8 cellular contexts compared by ENCODE assay signal in genomic region chr19:13953021-13953531, GRCh38. TPM values are rescaled to one million over a fixed set of nuclear protein-coding genes. Genes with fewer than 3 reads are reported as not detected.
DNase-seq lines count a peak whose midpoint lies in the region; ATAC-seq, FAIRE-seq and TF ChIP-seq lines count a peak whose summit lies in the region.

No MANE protein-coding gene starts in this region.

- TF ChIP-seq CTCF in HCT116 (IDR thresholded peaks at IDR 0.05 in 2 of 3, conservative IDR thresholded peaks at IDR 0.05 in 1 of 3; ENCODE audit: borderline replicate concordance in 1 of 3, insufficient read depth in 1 of 3, low read depth in 2 of 3, low read length in 2 of 3): no peak
- no peak for TF ChIP-seq CTCF in gastroesophageal sphincter (IDR thresholded peaks at IDR 0.05)
- no peak for TF ChIP-seq CTCF in ovary (IDR thresholded peaks at IDR 0.05)

- CTCF ChIA-PET in HCT116 (lab: Charles Lee): interaction anchor here (1.3 kb wide), 1 partner anchor 106 kb away, joined by 3 read pairs; no protein-coding TSS in a partner anchor

- no TSS peak for BruUV-seq in HCT116 (replicated peaks; lab: Mats Ljungman, UMichigan)

- intact Hi-C loops in HCT116 (cut with micrococcal nuclease) (loop anchor here (2.0 kb wide), 1 partner anchor 52 kb away; no protein-coding TSS in a partner anchor), ovary (cut with DNase I) (loop anchor here in 2 of 4 donors (5.0 kb wide), 2 partner anchors 54 to 956 kb away; partner anchors contain the start of genes NFIX (in 1 of the 2) and RFX1 (in 1 of the 2))

- peaks cover 19% of the 10 kb centered on the region for H3K79me2 ChIP-seq in ACC112 (ENCODE audit: control insufficient read depth, insufficient read depth, low read length, unreplicated experiment)
- peaks cover 21% of the 10 kb centered on the region for H3K79me2 ChIP-seq in HCT116 (ENCODE audit: insufficient read depth, low read length)

- no peak for TF ChIP-seq POLR2A in HCT116 (IDR thresholded peaks at IDR 0.05; ENCODE audit: borderline replicate concordance, extremely low read depth, insufficient read depth, insufficient read length)
- no peak for TF ChIP-seq POLR2A in gastroesophageal sphincter (IDR thresholded peaks at IDR 0.05)
- TF ChIP-seq POLR2A in ovary (IDR thresholded peaks at IDR 0.05): no peak

- POLR2A ChIA-PET in HCT116 (lab: Charles Lee): interaction anchor here (1.3 to 1.7 kb wide), 2 partner anchors 19 to 79 kb away, joined by 3 to 4 read pairs; partner anchors contain the start of gene IL27RA

- no peak for FAIRE-seq in GM19239 (lab: Jason Lieb, UNC)

- H3K4me2 ChIP-seq in HCT116 (ENCODE audit: low read length): peak overlapping the region; percentile 97

- no peaks in the 10 kb centered on the region for H3K9me2 ChIP-seq in HCT116 (ENCODE audit: insufficient read depth)

- H3K4me1 ChIP-seq in ACC112 (ENCODE audit: control insufficient read depth, insufficient read depth, low read length, unreplicated experiment) (no peaks in the 10 kb centered on the region), HCT116 (ENCODE audit: control insufficient read depth in 1 of 2, insufficient read depth in 2 of 2, low read length in 2 of 2) (peaks cover 7 to 18% of the 10 kb centered on the region in 2 experiments), gastroesophageal sphincter (peaks cover 0 to 27% (median 13%) of the 10 kb centered on the region in 3 donors), ovary (ENCODE audit: insufficient read depth) (peaks cover 4% of the 10 kb centered on the region)

- ATAC-seq in HCT116 (peak; percentile 31), gastroesophageal sphincter (no peak), HG03439 (IDR thresholded peaks at IDR 0.05; ENCODE audit: unreplicated experiment) (no peak)

- H3K9me3 ChIP-seq in HCT116 (ENCODE audit: control insufficient read depth in 1 of 2, insufficient read depth in 1 of 2, low read depth in 1 of 2, low read length in 2 of 2) (no peaks in the 10 kb centered on the region), gastroesophageal sphincter (no peaks in the 10 kb centered on the region), ovary (no peaks in the 10 kb centered on the region)

- peak overlapping the region; percentile 96 for H3K4me3 ChIP-seq in ACC112 (ENCODE audit: low read depth, low read length)
- peak overlapping the region; percentile 91 to 92 for H3K4me3 ChIP-seq in HCT116 (replicated peaks in 1 of 2; ENCODE audit: low read depth in 1 of 2, low read length in 2 of 2)
- peak overlapping the region; percentile 54 to 95 for H3K4me3 ChIP-seq in gastroesophageal sphincter
- H3K4me3 ChIP-seq in ovary: peak overlapping the region; percentile 90

- RAD21 ChIA-PET in HCT116 (lab: Charles Lee; ENCODE audit: low non-redundant PET in 1 of 2, low total read pairs in 2 of 2, uncharacterized antibody in 2 of 2, unreplicated experiment in 2 of 2): interaction anchor here in 1 of 2 experiments (0.6 kb wide), 2 partner anchors 35 to 80 kb away, joined by 3 read pairs; no protein-coding TSS in a partner anchor

- no peaks in the 10 kb centered on the region for H3K36me3 ChIP-seq in ACC112 (ENCODE audit: insufficient read depth, low read length)
- H3K36me3 ChIP-seq in HCT116 (ENCODE audit: control insufficient read depth in 1 of 2, insufficient read depth in 2 of 2, low read length in 2 of 2): peaks cover 7 to 21% of the 10 kb centered on the region in 2 experiments; a peak in 3 of 4 replicates
- peaks cover 0 to 41% of the 10 kb centered on the region in 2 donors for H3K36me3 ChIP-seq in gastroesophageal sphincter
- no peaks in the 10 kb centered on the region for H3K36me3 ChIP-seq in ovary

- no peaks in the 10 kb centered on the region for H4K20me1 ChIP-seq in HCT116 (ENCODE audit: insufficient read depth)

- TF ChIP-seq EP300 in gastroesophageal sphincter (IDR thresholded peaks at IDR 0.05) (no peak), ovary (IDR thresholded peaks at IDR 0.05) (no peak)

- H2AFZ ChIP-seq in ACC112 (ENCODE audit: low read length, unreplicated experiment) (no peak overlapping the region), HCT116 (ENCODE audit: low read depth, low read length, poor library complexity, severe bottlenecking) (no peak overlapping the region)

- H3K27me3 ChIP-seq in ACC112 (ENCODE audit: insufficient read depth, low read length) (no peaks in the 10 kb centered on the region), HCT116 (ENCODE audit: insufficient read depth, low read length) (no peaks in the 10 kb centered on the region), gastroesophageal sphincter (no peaks in the 10 kb centered on the region), ovary (no peaks in the 10 kb centered on the region)

- WGBS in gastroesophageal sphincter (ENCODE audit: low coverage in 1 of 2), 2 donors: 0% methylated on average over 3 of the region's 10 CpGs; no CpG with 5 or more reads in 1 of the 2 donors
- 1 to 5% (median 4%) methylated on average over 7 to 10 of the region's 10 CpGs for WGBS in ovary, 3 donors

- H3K27ac ChIP-seq in ACC112 (ENCODE audit: low read depth, low read length) (no peak overlapping the region), HCT116 (ENCODE audit: low read depth, low read length) (peak overlapping the region; percentile 67), gastroesophageal sphincter (peak overlapping the region in 3 of 4 donors; percentile 84 to 92 (median 84)), ovary (no peak overlapping the region)

- DNase-seq in HCT116 (ENCODE audit: low read depth, low spot score): no peak
- DNase-seq in activated T-cell treated with anti-CD3 and anti-CD28 coated beads, Interleukin-2, amount 50 U/mL, for 48 hours: peak; percentile 34 to 39
- peak in 2 of 5 donors; percentile 50 to 52 for DNase-seq in ovary
- no peak for DNase-seq in NCI-H2196 treated with DMSO at 0.1 percent for 48 hours (lab: John Stamatoyannopoulos, UW; ENCODE audit: unreplicated experiment)
- no peak for DNase-seq in GM19239 (ENCODE audit: insufficient read length, low spot score)

- no peak; the same call in 1 of the 2 replicates for TF ChIP-seq RAD21 in HCT116 (IDR thresholded peaks at IDR 0.05; ENCODE audit: low read depth)

- peak overlapping the region; percentile 82 for H3K9ac ChIP-seq in HCT116 (ENCODE audit: low read length)

TF ChIP-seq in HCT116, 20 proteins besides CTCF, POLR2A, EP300 and RAD21 (continues in another document):
- no peak for TF ChIP-seq EGR1 (IDR thresholded peaks at IDR 0.05; ENCODE audit: low read depth)
- TF ChIP-seq, protein P1, sequence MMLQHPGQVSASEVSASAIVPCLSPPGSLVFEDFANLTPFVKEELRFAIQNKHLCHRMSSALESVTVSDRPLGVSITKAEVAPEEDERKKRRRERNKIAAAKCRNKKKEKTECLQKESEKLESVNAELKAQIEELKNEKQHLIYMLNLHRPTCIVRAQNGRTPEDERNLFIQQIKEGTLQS (IDR thresholded peaks at IDR 0.05): no peak
- TF ChIP-seq SRF (IDR thresholded peaks at IDR 0.05; ENCODE audit: low read depth): no peak
- no peak for TF ChIP-seq ZBTB33 (IDR thresholded peaks at IDR 0.05; ENCODE audit: extremely low read depth, insufficient replicate concordance, low read length)
- TF ChIP-seq TCF7L2 (IDR thresholded peaks at IDR 0.05; ENCODE audit: borderline replicate concordance, extremely low read depth, insufficient read depth, insufficient read length): no peak
- no peak for TF ChIP-seq MAX (IDR thresholded peaks at IDR 0.05)
- no peak for TF ChIP-seq SP1 (IDR thresholded peaks at IDR 0.05; ENCODE audit: low read depth)
- TF ChIP-seq EZH2 (IDR thresholded peaks at IDR 0.05): no peak
- no peak for TF ChIP-seq SIN3A (IDR thresholded peaks at IDR 0.05; ENCODE audit: low read depth)
- TF ChIP-seq CBX3 (IDR thresholded peaks at IDR 0.05; ENCODE audit: low read depth): no peak
- TF ChIP-seq ZNF274 (IDR thresholded peaks at IDR 0.05; ENCODE audit: low read depth, low read length): no peak
- TF ChIP-seq JUND (IDR thresholded peaks at IDR 0.05): no peak

RNA-seq across cellular contexts. Expression of gene DCAF15, which starts 0.8 kb away (rescaled TPM):
- total RNA-seq in HCT116 (2021; ENCODE audit: unreplicated experiment): 46.2 TPM
- polyA plus RNA-seq in HCT116 (2012): 54.9 and 57.5 TPM in 2 replicates
- total RNA-seq in gastroesophageal sphincter: 10 to 100 TPM in 2 of 4 donors, 1 to 10 TPM in 2; 5.3 to 20.8 (median 14.5) TPM
- total RNA-seq in ovary: 10 to 100 TPM; 11.1 to 28.0 (median 23.4) TPM
- polyA plus RNA-seq in ovary: 10 to 100 TPM in 1 of 2 donors, 1 to 10 TPM in 1; 5.0 to 29.1 TPM

RNA-seq across cellular contexts. Expression of gene PODNL1, which starts 14.9 kb away (rescaled TPM):
- total RNA-seq in HCT116 (2021; ENCODE audit: unreplicated experiment) (0.71 TPM), gastroesophageal sphincter (under 1 TPM in 2 of 4 donors, not detected in 2; 0.62 to 0.67 TPM), ovary (1 to 10 TPM in 5 of 7 donors, under 1 TPM in 2; 0.48 to 3.8 (median 1.4) TPM)
- polyA plus RNA-seq in HCT116 (2012): 0.61 and 0.98 TPM in 2 replicates
- 1 to 10 TPM in 1 of 2 donors, under 1 TPM in 1; 0.63 to 3.7 TPM for polyA plus RNA-seq in ovary

RNA-seq across cellular contexts. Expression of gene CC2D1A, which starts 47.1 kb away (rescaled TPM):
- 51.5 TPM for total RNA-seq in HCT116 (2021; ENCODE audit: unreplicated experiment)
- polyA plus RNA-seq in HCT116 (2012): 37.9 and 39.1 TPM in 2 replicates
- total RNA-seq in gastroesophageal sphincter: 10 to 100 TPM; 15.6 to 36.8 (median 22.4) TPM
- total RNA-seq in ovary: 10 to 100 TPM; 21.0 to 38.1 (median 29.7) TPM
- polyA plus RNA-seq in ovary: 10 to 100 TPM; 13.1 to 24.1 TPM

RNA-seq across cellular contexts. Expression of gene BRME1, which starts 47.2 kb away (rescaled TPM):
- total RNA-seq in HCT116 (2021; ENCODE audit: unreplicated experiment): 1.7 TPM
- polyA plus RNA-seq in HCT116 (2012): 0.90 and 1.5 TPM in 2 replicates
- 1 to 10 TPM in 3 of 4 donors, not detected in 1; 1.9 to 2.4 (median 2.2) TPM for total RNA-seq in gastroesophageal sphincter
- 1 to 10 TPM; 1.3 to 3.7 (median 2.3) TPM for total RNA-seq in ovary
- polyA plus RNA-seq in ovary: 1 to 10 TPM in 1 of 2 donors, under 1 TPM in 1; 0.57 to 2.8 TPM

RNA-seq across cellular contexts. Expression of gene RFX1, which starts 53.0 kb away (rescaled TPM):
- total RNA-seq in HCT116 (2021; ENCODE audit: unreplicated experiment) (16.3 TPM), gastroesophageal sphincter (1 to 10 TPM; 2.0 to 5.9 (median 3.9) TPM), ovary (10 to 100 TPM in 5 of 7 donors, 1 to 10 TPM in 2; 2.4 to 16.1 (median 14.7) TPM)
- polyA plus RNA-seq in HCT116 (2012): 10.5 and 15.3 TPM in 2 replicates
- polyA plus RNA-seq in ovary: 1 to 10 TPM; 1.2 to 7.6 TPM

Comparison
In these comparisons a context has a peak if more than half of its experiments do, and no peak if none do; other contexts are left out.
1. H3K27ac ChIP-seq: peak in HCT116 (single experiment) and gastroesophageal sphincter (3 of 4); none in ACC112 (single experiment) and ovary (0 of 2).
2. DNase-seq: peak in activated T-cell treated with anti-CD3 and anti-CD28 coated beads, Interleukin-2, amount 50 U/mL, for 48 hours (2 of 2); none in HCT116 (single experiment), NCI-H2196 treated with DMSO at 0.1 percent for 48 hours (single experiment) and GM19239 (single experiment).
3. Peak in every context shown above with its lines, with median percentiles within 50 percentile points of each other: H3K4me3 ChIP-seq.